In the genomic region with DNA sequence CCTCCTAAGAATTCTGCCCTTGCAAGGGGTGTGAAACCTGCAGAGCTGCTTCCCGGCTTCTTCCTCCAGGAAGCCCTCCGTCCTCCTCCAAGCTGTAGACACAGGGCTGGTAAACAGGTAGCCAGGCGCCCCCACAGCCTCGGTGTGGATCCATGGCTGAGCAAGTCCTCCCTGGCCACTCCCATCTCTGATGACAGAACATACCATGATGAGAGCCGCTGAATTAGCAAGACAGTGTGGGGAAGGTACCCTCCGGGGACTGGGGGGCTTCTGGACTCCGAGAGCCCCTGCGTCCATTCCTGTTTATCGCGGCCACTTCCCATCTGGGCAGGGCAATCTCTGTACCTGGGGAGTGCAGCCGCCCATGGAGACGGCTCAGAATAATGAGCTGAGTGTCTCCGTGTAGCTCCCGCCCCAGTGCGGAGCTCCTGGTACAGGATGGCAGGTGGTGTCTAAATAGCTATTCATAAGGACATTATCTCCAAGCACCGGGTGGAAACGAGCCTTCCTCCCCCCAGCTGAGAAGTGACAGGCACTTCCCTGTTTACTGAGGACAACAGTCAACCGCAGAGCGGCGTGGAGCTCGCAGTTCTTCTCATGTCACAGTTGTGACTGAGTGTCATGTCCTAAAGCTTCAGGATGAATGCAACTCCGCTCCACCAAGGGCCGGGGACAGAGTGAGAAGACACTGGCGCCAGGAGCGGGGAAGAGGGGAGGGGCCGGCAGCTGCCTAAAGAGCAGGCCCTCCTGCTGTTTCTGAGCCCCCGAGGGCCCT, we compare ENCODE assay signal across 10 cellular contexts. TPM values are rescaled to one million over a fixed set of nuclear protein-coding genes. Genes with fewer than 3 reads are reported as not detected.
DNase-seq lines count a peak whose midpoint lies in the region; ATAC-seq, FAIRE-seq and TF ChIP-seq lines count a peak whose summit lies in the region.
"Had no signal": no experiment of that assay in that cellular context is flagged by ENCODE, and none has a peak within 500 bp of the region (broad histone marks: within the 10 kb centered on the region; RNA-seq: fewer than 3 reads in every experiment).

No MANE protein-coding gene starts in this region.

- H3K27me3 ChIP-seq in HepG2 (ENCODE audit: control insufficient read depth in 1 of 2, insufficient read depth in 2 of 2, low read length in 2 of 2) (peaks cover 27 to 84% of the 10 kb centered on the region in 2 experiments), MM.1S (replicated peaks; ENCODE audit: insufficient read depth, low read length) (peaks cover 66% of the 10 kb centered on the region)

- peak overlapping the region in 1 of 2 donors; percentile 11 for H3K27ac Mint-ChIP-seq in T-cell

- peaks cover 8% of the 10 kb centered on the region; the same call in 1 of the 2 replicates for H3K4me1 ChIP-seq in HepG2 (ENCODE audit: insufficient read depth, low read length)
- no peaks in the 10 kb centered on the region for H3K4me1 ChIP-seq in MM.1S (ENCODE audit: low read length)

- H3K36me3 Mint-ChIP-seq in T-cell, result no peaks in the 10 kb centered on the region

- TF ChIP-seq POLR2A in HepG2 (IDR thresholded peaks at IDR 0.05; ENCODE audit: insufficient read depth in 1 of 2, low read depth in 2 of 2, low read length in 2 of 2), result no peak

- H3K27me3 Mint-ChIP-seq in T-cell, result peaks cover 3 to 9% of the 10 kb centered on the region in 2 donors

- TF ChIP-seq CTCF in HepG2 (CRISPR knock-in tag; IDR thresholded peaks at IDR 0.05) (no peak), MM.1S (IDR thresholded peaks at IDR 0.05; ENCODE audit: low read length) (no peak), coronary artery (IDR thresholded peaks at IDR 0.05) (no peak)

- H3K79me2 ChIP-seq in HepG2 (ENCODE audit: insufficient read depth, low read length) (no peaks in the 10 kb centered on the region), MM.1S (ENCODE audit: low read length) (no peaks in the 10 kb centered on the region)

- H3K27ac ChIP-seq in HepG2 (ENCODE audit: extremely low read length, insufficient read depth, low read length) (no peak overlapping the region), MM.1S (ENCODE audit: low read length) (no peak overlapping the region), coronary artery (no peak overlapping the region)

- H2AFZ ChIP-seq in HepG2 (ENCODE audit: low read length) (no peak overlapping the region), MM.1S (ENCODE audit: low read length) (no peak overlapping the region)

- peaks cover 10 to 15% (median 10%) of the 10 kb centered on the region in 3 donors for H3K4me1 Mint-ChIP-seq in T-cell

- H3K9me3 ChIP-seq in HepG2 (ENCODE audit: low read length) (no peaks in the 10 kb centered on the region; the same call in 1 of the 2 replicates), MM.1S (replicated peaks; ENCODE audit: insufficient read depth, low read length) (no peaks in the 10 kb centered on the region)

- H3K4me3 ChIP-seq in HepG2 (replicated peaks in 1 of 3; ENCODE audit: insufficient read depth in 1 of 3, low read depth in 2 of 3, low read length in 3 of 3), result no peak overlapping the region; a peak in 1 of 6 replicates
- H3K4me3 ChIP-seq in MM.1S (ENCODE audit: low read length), result no peak overlapping the region
- no peak overlapping the region for H3K4me3 ChIP-seq in coronary artery
- H3K4me3 ChIP-seq: skin epidermis had no signal

- H4K20me1 ChIP-seq in HepG2 (ENCODE audit: insufficient read depth, low read length), result no peaks in the 10 kb centered on the region; the same call in 1 of the 2 replicates
- no peaks in the 10 kb centered on the region for H4K20me1 ChIP-seq in MM.1S (ENCODE audit: insufficient read depth, low read length)

- H3K4me2 ChIP-seq in HepG2 (ENCODE audit: low read depth, low read length) (peak overlapping the region; percentile 22), MM.1S (ENCODE audit: low read depth, low read length) (no peak overlapping the region)

- ATAC-seq in T-cell (replicated peaks in 1 of 4) (peak; percentile 41 to 69 (median 55)), HepG2 (peak; percentile 17), HG02885 (IDR thresholded peaks at IDR 0.05; ENCODE audit: poor library complexity, unreplicated experiment) (no peak)

- FAIRE-seq in HepG2 (lab: Jason Lieb, UNC), result no peak
- FAIRE-seq: endometrium had no signal

- BruUV-seq in HepG2 (replicated peaks; lab: Mats Ljungman, UMichigan), result no TSS peak

- H3K9me3 Mint-ChIP-seq in T-cell, result no peaks in the 10 kb centered on the region

- CTCF ChIA-PET in T-cell (lab: Charles Lee) (interaction anchor here in 1 of 2 donors (0.5 kb wide), 1 partner anchor 174 kb away, joined by 3 read pairs; no protein-coding TSS in a partner anchor), HepG2 (lab: Yijun Ruan, JAX; ENCODE audit: low intra/inter-chr PET ratio, low total read pairs) (no interaction called here)

- peak overlapping the region in 1 of 3 donors; percentile 18 for H3K4me3 Mint-ChIP-seq in T-cell

- no peaks in the 10 kb centered on the region for H3F3A ChIP-seq in MM.1S (ENCODE audit: insufficient read depth, low read length)

- TF ChIP-seq EP300 in HepG2 (IDR thresholded peaks at IDR 0.05; ENCODE audit: low read depth in 2 of 2, low read length in 2 of 2), result no peak
- no peak for TF ChIP-seq EP300 in HepG2 (CRISPR knock-in tag; IDR thresholded peaks at IDR 0.05; ENCODE audit: borderline replicate concordance)

- H3K36me3 ChIP-seq in HepG2 (replicated peaks in 1 of 2; ENCODE audit: control insufficient read depth in 1 of 2, insufficient read depth in 2 of 2, low read length in 2 of 2) (no peaks in the 10 kb centered on the region), MM.1S (replicated peaks; ENCODE audit: insufficient read depth, low read length) (no peaks in the 10 kb centered on the region)

- 28% methylated on average over 26 of the region's 27 CpGs for WGBS in HepG2 (ENCODE audit: low lambda C conversion rate)

- no peak for TF ChIP-seq RAD21 in HepG2 (CRISPR knock-in tag; IDR thresholded peaks at IDR 0.05)

- H3K9ac ChIP-seq in HepG2 (ENCODE audit: insufficient read depth, low read depth, low read length), result no peak overlapping the region
- no peak overlapping the region for H3K9ac ChIP-seq in MM.1S (ENCODE audit: low read length)

- intact Hi-C loops in HepG2 (cut with micrococcal nuclease; ENCODE audit: unreplicated experiment), result loop anchor here (5.0 kb wide), 1 partner anchor 106 kb away; no protein-coding TSS in a partner anchor

- DNase-seq in COR-L47 (lab: John Stamatoyannopoulos, UW) (peak; percentile 91), NCI-H1694 treated with DMSO at 0.1 percent for 48 hours (lab: John Stamatoyannopoulos, UW) (peak; percentile 60), T-cell (peak in 23 of 34 experiments; percentile 2 to 54 (median 13)), HepG2 (ENCODE audit: low spot score) (peak; percentile 24), MM.1S (no peak), coronary artery (ENCODE audit: low spot score) (no peak), RKO (ENCODE audit: low spot score) (no peak)

- no peaks in the 10 kb centered on the region for H3K9me2 ChIP-seq in MM.1S (replicated peaks; ENCODE audit: insufficient read depth, low read length)

- POLR2A ChIA-PET in T-cell (lab: Charles Lee) (no interaction called here), HepG2 (lab: Yijun Ruan, JAX) (no interaction called here)

- in situ Hi-C loops in HepG2 (cut with HindIII; ENCODE audit: extremely low pct_ligation_motif_present, low pct_unique_long_range_greater_than_20kb), result loop anchor here (10.0 kb wide), 1 partner anchor 89 kb away; no protein-coding TSS in a partner anchor

RNA-seq across cellular contexts. Expression of gene NTSR1, which starts 22.7 kb away (rescaled TPM):
- total RNA-seq in T-cell (under 1 TPM in 3 of 5 donors, not detected in 2; 0.33 to 0.63 (median 0.53) TPM), HepG2 (2016; rRNA removed; fragmentation: Illumina TruSeq; extraction: Trizol) (0.09 TPM in 1 of 2 replicates, not detected in the other)
- not detected in 2 replicates for total RNA-seq in HepG2 (2016; cell fraction: cytosol; rRNA removed; fragmentation: Illumina TruSeq; extraction: Trizol; ENCODE audit: low read depth)
- 0.04 TPM in 1 of 2 replicates, not detected in the other for total RNA-seq in HepG2 (2016; cell fraction: insoluble cytoplasmic fraction; rRNA removed; fragmentation: Illumina TruSeq; extraction: Trizol)
- 0.09 TPM in 1 of 2 replicates, not detected in the other for total RNA-seq in HepG2 (2016; cell fraction: membrane; rRNA removed; fragmentation: Illumina TruSeq; extraction: Trizol)
- total RNA-seq in HepG2 (2016; cell fraction: nucleus; rRNA removed; fragmentation: Illumina TruSeq; extraction: Trizol), result 0.12 TPM in 1 of 2 replicates, not detected in the other
- polyA plus RNA-seq in HepG2 (2011; rRNA removed), result 0.12 and 0.17 TPM in 2 replicates
- 0.09 and 0.12 TPM in 2 replicates for polyA plus RNA-seq in HepG2 (2011; cell fraction: cytosol; rRNA removed)
- 0.38 and 0.51 TPM in 2 replicates for polyA plus RNA-seq in HepG2 (2011; cell fraction: nucleus; rRNA removed)
- 0.09 and 0.19 TPM in 2 replicates for polyA plus RNA-seq in HepG2 (2012)
- not detected in 2 replicates for polyA plus RNA-seq in HepG2 (2016; cell fraction: cytosol; fragmentation: Illumina TruSeq; extraction: Trizol; ENCODE audit: low read depth)
- 0.08 TPM in 1 of 2 replicates, not detected in the other for polyA plus RNA-seq in HepG2 (2016; cell fraction: insoluble cytoplasmic fraction; fragmentation: Illumina TruSeq; extraction: Trizol; ENCODE audit: low read depth)
- polyA plus RNA-seq in HepG2 (2016; cell fraction: membrane; fragmentation: Illumina TruSeq; extraction: Trizol; ENCODE audit: low read depth), result 0.05 TPM in 1 of 2 replicates, not detected in the other
- polyA plus RNA-seq in HepG2 (2016; cell fraction: nucleus; fragmentation: Illumina TruSeq; extraction: Trizol; ENCODE audit: insufficient read depth, low read depth), result 0.35 and 0.41 TPM in 2 replicates
- polyA minus RNA-seq in HepG2 (2011; rRNA and poly(A)+ RNA removed; ENCODE audit: low replicate concordance), result 0.24 TPM in 1 of 2 replicates, not detected in the other
- polyA minus RNA-seq in HepG2 (2011; cell fraction: cytosol; rRNA and poly(A)+ RNA removed), result not detected in 2 replicates
- 0.12 and 0.13 TPM in 2 replicates for polyA minus RNA-seq in HepG2 (2011; cell fraction: nucleus; rRNA and poly(A)+ RNA removed)

RNA-seq across cellular contexts. Expression of gene SLCO4A1, which starts 43.7 kb away (rescaled TPM):
- total RNA-seq in T-cell, result 1 to 10 TPM in 4 of 5 donors, under 1 TPM in 1; 0.98 to 7.2 (median 5.4) TPM
- 23.8 and 55.5 TPM in 2 replicates for total RNA-seq in HepG2 (2016; rRNA removed; fragmentation: Illumina TruSeq; extraction: Trizol)
- total RNA-seq in HepG2 (2016; cell fraction: cytosol; rRNA removed; fragmentation: Illumina TruSeq; extraction: Trizol; ENCODE audit: low read depth), result 21.3 and 22.4 TPM in 2 replicates
- total RNA-seq in HepG2 (2016; cell fraction: insoluble cytoplasmic fraction; rRNA removed; fragmentation: Illumina TruSeq; extraction: Trizol), result 20.7 and 58.6 TPM in 2 replicates
- total RNA-seq in HepG2 (2016; cell fraction: membrane; rRNA removed; fragmentation: Illumina TruSeq; extraction: Trizol), result 31.3 and 32.0 TPM in 2 replicates
- total RNA-seq in HepG2 (2016; cell fraction: nucleus; rRNA removed; fragmentation: Illumina TruSeq; extraction: Trizol), result 55.7 and 65.4 TPM in 2 replicates
- polyA plus RNA-seq in HepG2 (2011; rRNA removed), result 91.3 and 112 TPM in 2 replicates
- 53.2 and 96.9 TPM in 2 replicates for polyA plus RNA-seq in HepG2 (2011; cell fraction: cytosol; rRNA removed)
- 133 and 239 TPM in 2 replicates for polyA plus RNA-seq in HepG2 (2011; cell fraction: nucleus; rRNA removed)
- 48.1 and 97.6 TPM in 2 replicates for polyA plus RNA-seq in HepG2 (2012)
- 14.3 and 17.6 TPM in 2 replicates for polyA plus RNA-seq in HepG2 (2016; cell fraction: cytosol; fragmentation: Illumina TruSeq; extraction: Trizol; ENCODE audit: low read depth)
- polyA plus RNA-seq in HepG2 (2016; cell fraction: insoluble cytoplasmic fraction; fragmentation: Illumina TruSeq; extraction: Trizol; ENCODE audit: low read depth), result 25.9 and 26.2 TPM in 2 replicates
- 21.9 and 22.4 TPM in 2 replicates for polyA plus RNA-seq in HepG2 (2016; cell fraction: membrane; fragmentation: Illumina TruSeq; extraction: Trizol; ENCODE audit: low read depth)
- polyA plus RNA-seq in HepG2 (2016; cell fraction: nucleus; fragmentation: Illumina TruSeq; extraction: Trizol; ENCODE audit: insufficient read depth, low read depth), result 114 and 125 TPM in 2 replicates
- 44.0 and 104 TPM in 2 replicates for polyA minus RNA-seq in HepG2 (2011; rRNA and poly(A)+ RNA removed; ENCODE audit: low replicate concordance)
- 27.7 and 39.2 TPM in 2 replicates for polyA minus RNA-seq in HepG2 (2011; cell fraction: cytosol; rRNA and poly(A)+ RNA removed)
- polyA minus RNA-seq in HepG2 (2011; cell fraction: nucleus; rRNA and poly(A)+ RNA removed), result 31.2 and 42.4 TPM in 2 replicates

Comparison
In these comparisons a context has a peak if more than half of its experiments do, and no peak if none do; other contexts are left out.
1. DNase-seq: peak in COR-L47 (single experiment), NCI-H1694 treated with DMSO at 0.1 percent for 48 hours (single experiment), T-cell (23 of 34) and HepG2 (single experiment); none in MM.1S (single experiment), coronary artery (single experiment) and RKO (single experiment).